1 cellular context compared by ENCODE assay signal in genomic region chr17:82226809-82227628, GRCh38.
TF ChIP-seq lines count a peak whose summit lies in the region.

No MANE protein-coding gene starts in this region.

TF ChIP-seq in HepG2, 621 proteins besides CTCF, POLR2A, EP300 and RAD21 (continues in another document):
- peak; percentile 57; the same call in 1 of the 2 replicates for TF ChIP-seq ZNF563 (CRISPR knock-in tag; IDR thresholded peaks at IDR 0.05)
- TF ChIP-seq HNF4G (IDR thresholded peaks at IDR 0.05; ENCODE audit: borderline replicate concordance, low read depth, low read length): no peak
- peak; percentile 81; the same call in 1 of the 2 replicates for TF ChIP-seq HNF4G (CRISPR knock-in tag; IDR thresholded peaks at IDR 0.05; ENCODE audit: borderline replicate concordance, low read depth)
- TF ChIP-seq HDAC6 (IDR thresholded peaks at IDR 0.05; ENCODE audit: low read depth, low read length): no peak
- TF ChIP-seq EHMT2 (IDR thresholded peaks at IDR 0.05; ENCODE audit: borderline replicate concordance, low read depth, low read length): no peak
- no peak for TF ChIP-seq THYN1 (CRISPR knock-in tag; IDR thresholded peaks at IDR 0.05; ENCODE audit: borderline replicate concordance, low read depth)
- no peak for TF ChIP-seq ZSCAN30 (CRISPR knock-in tag; IDR thresholded peaks at IDR 0.05)
- TF ChIP-seq SYNCRIP (IDR thresholded peaks at IDR 0.05; ENCODE audit: insufficient read depth, low read depth, low read length): no peak
- TF ChIP-seq SOX6 (IDR thresholded peaks at IDR 0.05): no peak
- TF ChIP-seq SOX6 (CRISPR knock-in tag; IDR thresholded peaks at IDR 0.05): peak; percentile 35; the same call in 1 of the 2 replicates
- no peak for TF ChIP-seq GLI4 (CRISPR knock-in tag; IDR thresholded peaks at IDR 0.05; ENCODE audit: borderline replicate concordance)
- no peak for TF ChIP-seq HINFP (CRISPR knock-in tag; IDR thresholded peaks at IDR 0.05; ENCODE audit: low read depth)
- no peak for TF ChIP-seq JUN (CRISPR knock-in tag; IDR thresholded peaks at IDR 0.05)
- no peak for TF ChIP-seq ZNF260 (CRISPR knock-in tag; IDR thresholded peaks at IDR 0.05; ENCODE audit: borderline replicate concordance, low read depth)
- no peak for TF ChIP-seq ZNF768 (CRISPR knock-in tag; IDR thresholded peaks at IDR 0.05)
- no peak; the same call in 1 of the 2 replicates for TF ChIP-seq NR2C2 (CRISPR knock-in tag; IDR thresholded peaks at IDR 0.05; ENCODE audit: borderline replicate concordance)
- no peak for TF ChIP-seq ZNF121 (CRISPR knock-in tag; IDR thresholded peaks at IDR 0.05)
- TF ChIP-seq ZNF124 (CRISPR knock-in tag; IDR thresholded peaks at IDR 0.05): no peak
- no peak for TF ChIP-seq LCORL (IDR thresholded peaks at IDR 0.05)
- TF ChIP-seq LCORL (CRISPR knock-in tag; IDR thresholded peaks at IDR 0.05): peak; percentile 85
- no peak; the same call in 1 of the 2 replicates for TF ChIP-seq NFYB (CRISPR knock-in tag; IDR thresholded peaks at IDR 0.05)
- TF ChIP-seq PCBP2 (optimal IDR thresholded peaks at IDR 0.05; ENCODE audit: low read depth, low read length, poor library complexity, severe bottlenecking): no peak
- 0 out of 2 replicates have a peak, but pooled peaks have one; percentile 19 for TF ChIP-seq MEF2D (CRISPR knock-in tag; IDR thresholded peaks at IDR 0.05)
- TF ChIP-seq MAFF (IDR thresholded peaks at IDR 0.05; ENCODE audit: low read depth, low read length): no peak
- no peak for TF ChIP-seq ZMYM4 (CRISPR knock-in tag; IDR thresholded peaks at IDR 0.05)
- no peak for TF ChIP-seq ZNF207 (IDR thresholded peaks at IDR 0.05; ENCODE audit: borderline replicate concordance)
- TF ChIP-seq HNRNPUL1 (IDR thresholded peaks at IDR 0.05; ENCODE audit: low read depth, low read length): no peak
- TF ChIP-seq ZFP82 (CRISPR knock-in tag; IDR thresholded peaks at IDR 0.05; ENCODE audit: borderline replicate concordance): peak; percentile 33
- TF ChIP-seq ZNF549 (CRISPR knock-in tag; IDR thresholded peaks at IDR 0.05): no peak
- peak; percentile 87; the same call in 1 of the 2 replicates for TF ChIP-seq MZF1 (CRISPR knock-in tag; IDR thresholded peaks at IDR 0.05; ENCODE audit: borderline replicate concordance)
- TF ChIP-seq ZNF274 (CRISPR knock-in tag; IDR thresholded peaks at IDR 0.05): no peak
- no peak for TF ChIP-seq LRRFIP1 (CRISPR knock-in tag; conservative IDR thresholded peaks at IDR 0.05)
- TF ChIP-seq PHF21A (CRISPR knock-in tag; IDR thresholded peaks at IDR 0.05): peak; percentile 88
- no peak for TF ChIP-seq ZNF362 (CRISPR knock-in tag; IDR thresholded peaks at IDR 0.05; ENCODE audit: borderline replicate concordance)
- TF ChIP-seq ZBTB44 (CRISPR knock-in tag; IDR thresholded peaks at IDR 0.05): no peak
- no peak for TF ChIP-seq RFX3 (CRISPR knock-in tag; IDR thresholded peaks at IDR 0.05)
- peak; percentile 20; the same call in 1 of the 2 replicates for TF ChIP-seq RBAK (CRISPR knock-in tag; IDR thresholded peaks at IDR 0.05)
- TF ChIP-seq RFXAP (CRISPR knock-in tag; IDR thresholded peaks at IDR 0.05; ENCODE audit: borderline replicate concordance): no peak
- no peak for TF ChIP-seq LBX2 (CRISPR knock-in tag; IDR thresholded peaks at IDR 0.05; ENCODE audit: borderline replicate concordance)
- no peak for TF ChIP-seq NFKBIZ (CRISPR knock-in tag; IDR thresholded peaks at IDR 0.05)
- TF ChIP-seq ZNF331 (CRISPR knock-in tag; IDR thresholded peaks at IDR 0.05): peak; percentile 29; the same call in 1 of the 2 replicates
- TF ChIP-seq CBFB (CRISPR knock-in tag; IDR thresholded peaks at IDR 0.05): no peak
- TF ChIP-seq REXO4 (CRISPR knock-in tag; IDR thresholded peaks at IDR 0.05; ENCODE audit: borderline replicate concordance): no peak
- no peak for TF ChIP-seq SRSF9 (IDR thresholded peaks at IDR 0.05; ENCODE audit: borderline replicate concordance, insufficient read depth, low read depth, low read length, poor library complexity, severe bottlenecking)
- TF ChIP-seq ZFP62 (CRISPR knock-in tag; IDR thresholded peaks at IDR 0.05): no peak
- TF ChIP-seq BHLHE40 (IDR thresholded peaks at IDR 0.05; ENCODE audit: low read length): no peak
- TF ChIP-seq ZNF646 (CRISPR knock-in tag; IDR thresholded peaks at IDR 0.05): no peak
- TF ChIP-seq ZFP1 (CRISPR knock-in tag; IDR thresholded peaks at IDR 0.05): no peak
- no peak for TF ChIP-seq MNT (IDR thresholded peaks at IDR 0.05)
- peak; percentile 53; the same call in 1 of the 2 replicates for TF ChIP-seq CAMTA2 (CRISPR knock-in tag; IDR thresholded peaks at IDR 0.05; ENCODE audit: borderline replicate concordance)
- peak; percentile 8; the same call in 1 of the 2 replicates for TF ChIP-seq HDAC2 (CRISPR knock-in tag; IDR thresholded peaks at IDR 0.05)
- no peak for TF ChIP-seq RCOR2 (CRISPR knock-in tag; IDR thresholded peaks at IDR 0.05)
- no peak for TF ChIP-seq ZNF264 (CRISPR knock-in tag; IDR thresholded peaks at IDR 0.05)
- TF ChIP-seq ZFP91 (CRISPR knock-in tag; IDR thresholded peaks at IDR 0.05; ENCODE audit: borderline replicate concordance): 0 out of 2 replicates have a peak, but pooled peaks have one; percentile 46
- TF ChIP-seq ADNP (CRISPR knock-in tag; IDR thresholded peaks at IDR 0.05): no peak
- peak; percentile 13; the same call in 1 of the 2 replicates for TF ChIP-seq ZNF746 (CRISPR knock-in tag; IDR thresholded peaks at IDR 0.05)
- no peak for TF ChIP-seq SMAD1 (CRISPR knock-in tag; IDR thresholded peaks at IDR 0.05; ENCODE audit: borderline replicate concordance, low read depth)
